17 cellular contexts compared by ENCODE assay signal in the genomic region with DNA sequence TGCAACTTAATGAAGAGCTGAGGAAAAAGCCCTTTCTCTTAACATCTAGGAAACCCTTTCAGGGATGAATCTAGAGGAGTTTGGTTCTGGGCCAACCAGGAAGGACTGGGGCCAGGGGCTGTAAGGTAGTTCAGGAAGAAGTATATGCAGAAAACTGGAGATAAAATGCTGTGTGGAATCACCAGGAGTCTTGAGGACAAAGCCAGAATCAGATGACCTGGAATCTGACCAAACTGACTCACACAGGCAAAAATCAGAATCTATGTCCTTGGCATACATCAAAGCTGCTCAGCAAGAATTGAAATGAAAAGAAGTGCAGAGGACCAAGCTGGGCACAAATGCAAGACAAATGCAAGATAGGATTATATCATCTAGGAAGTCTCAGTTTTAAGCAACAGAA. TPM values are rescaled to one million over a fixed set of nuclear protein-coding genes. Genes with fewer than 3 reads are reported as not detected.
DNase-seq lines count a peak whose midpoint lies in the region; ATAC-seq and TF ChIP-seq lines count a peak whose summit lies in the region.
"Had no signal": no experiment of that assay in that cellular context is flagged by ENCODE, and none has a peak within 500 bp of the region (broad histone marks: within the 10 kb centered on the region; RNA-seq: fewer than 3 reads in every experiment).

No MANE protein-coding gene starts in this region.

- H3K9me3 ChIP-seq in gastrocnemius medialis: no peaks in the 10 kb centered on the region
- H3K9me3 ChIP-seq: upper lobe of left lung had no signal

- no peak for TF ChIP-seq POLR2A in gastrocnemius medialis (IDR thresholded peaks at IDR 0.05)

- TF ChIP-seq CTCF in VCaP (conservative IDR thresholded peaks at IDR 0.05) (no peak), gastrocnemius medialis (IDR thresholded peaks at IDR 0.05 in 4 of 5, conservative IDR thresholded peaks at IDR 0.05 in 1 of 5) (no peak)

- peak; percentile 42 to 80 for ATAC-seq in gastrocnemius medialis
- no peak for ATAC-seq in HG03342 (IDR thresholded peaks at IDR 0.05; ENCODE audit: unreplicated experiment)
- ATAC-seq: K562 had no signal

- H3K36me3 ChIP-seq in gastrocnemius medialis: no peaks in the 10 kb centered on the region
- H3K36me3 ChIP-seq: upper lobe of left lung had no signal

- intact Hi-C loops in gastrocnemius medialis (cut with DNase I; ENCODE audit: low total_unique reads): no loop called here

- in situ Hi-C loops in gastrocnemius medialis (cut with MboI; ENCODE audit: low sequenced_read_pairs in 4 of 4): no loop called here

- peaks cover 10 to 13% of the 10 kb centered on the region in 2 donors for H3K4me1 ChIP-seq in gastrocnemius medialis

- no peaks in the 10 kb centered on the region for H3K27me3 ChIP-seq in gastrocnemius medialis
- H3K27me3 ChIP-seq: upper lobe of left lung had no signal

- DNase-seq in NCI-H2029 (lab: John Stamatoyannopoulos, UW) (peak; percentile 34), NCI-H2029 treated with DMSO at 0.1 percent for 48 hours (lab: John Stamatoyannopoulos, UW) (no peak), fibroblast of gingiva (ENCODE audit: low read depth) (peak; percentile 43), gastrocnemius medialis (no peak), NCI-H128 (lab: John Stamatoyannopoulos, UW; ENCODE audit: unreplicated experiment) (no peak), COR-L47 (lab: John Stamatoyannopoulos, UW) (no peak)
- DNase-seq: 8988T; activated T-cell treated with anti-CD3 and anti-CD28 coated beads, Interleukin-2, amount 50 U/mL, for 24 hours; CD4-positive, alpha-beta T cell; NCI-H1105 treated with DMSO at 0.1 percent for 48 hours; NCI-H524; upper lobe of left lung had no signal

- peak overlapping the region; percentile 55 for H3K27ac ChIP-seq in VCaP
- no peak overlapping the region for H3K27ac ChIP-seq in gastrocnemius medialis
- H3K27ac ChIP-seq: SK-N-MC, upper lobe of left lung had no signal

- no peak overlapping the region for H3K4me3 ChIP-seq in gastrocnemius medialis
- H3K4me3 ChIP-seq: K562, SK-N-MC, smooth muscle cell, upper lobe of left lung had no signal

RNA-seq across cellular contexts. Expression of a gene that starts 59.4 kb away (rescaled TPM):
- total RNA-seq in gastrocnemius medialis: 10 to 100 TPM; 25.1 to 41.7 (median 26.4) TPM

Comparison
In these comparisons a context has a peak if more than half of its experiments do, and no peak if none do; other contexts are left out.
1. DNase-seq: peak in NCI-H2029 (single experiment) and fibroblast of gingiva (single experiment); none in NCI-H2029 treated with DMSO at 0.1 percent for 48 hours (single experiment), gastrocnemius medialis (0 of 2), NCI-H128 (single experiment) and COR-L47 (single experiment).